23 cellular contexts compared by ENCODE assay signal in the genomic region with DNA sequence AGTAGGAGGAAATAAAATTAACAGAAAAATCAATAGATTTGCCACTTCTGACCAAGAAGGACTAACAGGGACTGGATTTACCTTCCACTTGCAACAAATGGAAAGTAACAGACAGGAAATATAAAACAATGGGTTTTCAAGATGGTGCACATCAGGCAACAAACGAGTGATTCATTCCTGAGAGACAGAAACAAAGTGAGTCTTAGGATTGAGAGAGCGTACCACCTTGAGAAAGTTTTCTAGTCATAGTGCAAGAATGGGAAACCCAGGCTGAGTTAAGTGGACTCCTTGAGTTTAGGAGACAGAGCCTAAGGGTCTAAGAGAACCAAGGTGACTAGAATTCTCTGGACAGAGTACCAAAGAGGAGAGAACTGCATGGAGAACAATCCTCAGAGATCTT.
DNase-seq lines count a peak whose midpoint lies in the region; ATAC-seq, FAIRE-seq and TF ChIP-seq lines count a peak whose summit lies in the region.
"Had no signal": no experiment of that assay in that cellular context is flagged by ENCODE, and none has a peak within 500 bp of the region (broad histone marks: within the 10 kb centered on the region; RNA-seq: fewer than 3 reads in every experiment).

No MANE protein-coding gene starts in this region.

- no peaks in the 10 kb centered on the region for H3K27me3 Mint-ChIP-seq in MCF 10A (ENCODE audit: insufficient read depth, unreplicated experiment)
- H3K27me3 Mint-ChIP-seq in stimulated activated memory B cell treated with anti-CD40 and anti-IgM and Interleukin-4, amounts not matched to agents 10 μg/mL and 1 μg/mL and 100 μg/mL, for 72 hours, result peaks cover 9% of the 10 kb centered on the region
- H3K27me3 Mint-ChIP-seq: CD4-positive, alpha-beta T cell had no signal

- H3K9me1 ChIP-seq in endothelial cell of umbilical vein (replicated peaks; ENCODE audit: control insufficient read depth, extremely low read depth, insufficient read depth, low read length), result no peaks in the 10 kb centered on the region

- H3K27ac Mint-ChIP-seq in MCF 10A (ENCODE audit: low read depth, unreplicated experiment), result no peak overlapping the region
- H3K27ac Mint-ChIP-seq in stimulated activated memory B cell treated with anti-CD40 and anti-IgM and Interleukin-4, amounts not matched to agents 10 μg/mL and 1 μg/mL and 100 μg/mL, for 72 hours, result no peak overlapping the region
- H3K27ac Mint-ChIP-seq: CD4-positive, alpha-beta T cell had no signal

- peaks cover 13% of the 10 kb centered on the region for H3K36me3 Mint-ChIP-seq in MCF 10A (ENCODE audit: insufficient read depth, unreplicated experiment)
- H3K36me3 Mint-ChIP-seq in stimulated activated memory B cell treated with anti-CD40 and anti-IgM and Interleukin-4, amounts not matched to agents 10 μg/mL and 1 μg/mL and 100 μg/mL, for 72 hours, result no peaks in the 10 kb centered on the region

- BruUV-seq in mammary epithelial cell (replicated peaks; lab: Mats Ljungman, UMichigan) (no TSS peak), MCF 10A (replicated peaks; lab: Mats Ljungman, UMichigan) (no TSS peak), endothelial cell of umbilical vein (replicated peaks; lab: Mats Ljungman, UMichigan) (no TSS peak)

- no peaks in the 10 kb centered on the region for H3K27me3 ChIP-seq in mammary epithelial cell (ENCODE audit: insufficient read depth, low read length)
- no peaks in the 10 kb centered on the region for H3K27me3 ChIP-seq in endothelial cell of umbilical vein (ENCODE audit: control insufficient read depth in 2 of 2, insufficient read depth in 2 of 2, low read length in 2 of 2)
- H3K27me3 ChIP-seq in heart right ventricle, result no peaks in the 10 kb centered on the region

- peak; percentile 15 for FAIRE-seq in endothelial cell of umbilical vein (lab: Jason Lieb, UNC)
- FAIRE-seq: A549, D721Med, GM12892, GM18507, HepG2, HTR-8/SVneo had no signal

- ATAC-seq in stimulated activated memory B cell treated with anti-CD40 and anti-IgM and Interleukin-4, amounts not matched to agents 10 μg/mL and 1 μg/mL and 100 μg/mL, for 72 hours, result peak; percentile 39
- ATAC-seq in heart right ventricle (no peak), mucosa of descending colon (no peak), GM19328 (IDR thresholded peaks at IDR 0.05; ENCODE audit: unreplicated experiment) (no peak)
- ATAC-seq: A549, HepG2 had no signal

- peaks cover 3% of the 10 kb centered on the region for H3K9me3 Mint-ChIP-seq in MCF 10A (ENCODE audit: unreplicated experiment)
- H3K9me3 Mint-ChIP-seq in stimulated activated memory B cell treated with anti-CD40 and anti-IgM and Interleukin-4, amounts not matched to agents 10 μg/mL and 1 μg/mL and 100 μg/mL, for 72 hours, result peaks cover under 1% of the 10 kb centered on the region
- H3K9me3 Mint-ChIP-seq: CD4-positive, alpha-beta T cell had no signal

- no peaks in the 10 kb centered on the region for H4K20me1 ChIP-seq in mammary epithelial cell (ENCODE audit: insufficient read depth, low read length)
- H4K20me1 ChIP-seq in endothelial cell of umbilical vein (replicated peaks; ENCODE audit: control insufficient read depth, extremely low read depth, insufficient read depth, low read length), result no peaks in the 10 kb centered on the region

- H3K4me1 Mint-ChIP-seq in MCF 10A (ENCODE audit: insufficient read depth, unreplicated experiment), result peaks cover 13% of the 10 kb centered on the region
- no peaks in the 10 kb centered on the region for H3K4me1 Mint-ChIP-seq in stimulated activated memory B cell treated with anti-CD40 and anti-IgM and Interleukin-4, amounts not matched to agents 10 μg/mL and 1 μg/mL and 100 μg/mL, for 72 hours

- TF ChIP-seq CTCF in mammary epithelial cell (conservative IDR thresholded peaks at IDR 0.05 in 1 of 2, IDR thresholded peaks at IDR 0.05 in 1 of 2; ENCODE audit: extremely low read depth in 1 of 2, insufficient read depth in 1 of 2, low read depth in 1 of 2, low read length in 2 of 2) (no peak), MCF 10A (IDR thresholded peaks at IDR 0.05; ENCODE audit: unreplicated experiment) (no peak), endothelial cell of umbilical vein (IDR thresholded peaks at IDR 0.05; ENCODE audit: extremely low read depth in 1 of 2, insufficient read depth in 1 of 2, low read depth in 1 of 2, low read length in 2 of 2) (no peak), heart right ventricle (IDR thresholded peaks at IDR 0.05) (no peak), mucosa of descending colon (IDR thresholded peaks at IDR 0.05) (no peak)

- H3K4me1 ChIP-seq in mammary epithelial cell (ENCODE audit: insufficient read depth, low read length) (peaks cover 16% of the 10 kb centered on the region), endothelial cell of umbilical vein (ENCODE audit: control insufficient read depth, extremely low read depth, insufficient read depth, low read length) (peaks cover 2% of the 10 kb centered on the region), heart right ventricle (peaks cover 2 to 30% (median 22%) of the 10 kb centered on the region in 9 donors), mucosa of descending colon (ENCODE audit: low read depth) (no peaks in the 10 kb centered on the region)
- H3K4me1 ChIP-seq: HAP-1 had no signal

- 97% methylated on average over 2 of the region's 2 CpGs for WGBS in mammary epithelial cell (ENCODE audit: low coverage, missing lambda C conversion rate)
- WGBS in heart right ventricle, 2 donors, result 83% methylated on average over 2 of the region's 2 CpGs

- intact Hi-C loops in mammary epithelial cell (cut with micrococcal nuclease) (no loop called here), MCF 10A (cut with micrococcal nuclease) (no loop called here), endothelial cell of umbilical vein (cut with micrococcal nuclease) (no loop called here), heart right ventricle (cut with DNase I) (no loop called here), mucosa of descending colon (cut with DNase I, micrococcal nuclease) (no loop called here)

- H3K79me2 ChIP-seq in mammary epithelial cell (ENCODE audit: insufficient read depth, low read length) (no peaks in the 10 kb centered on the region), endothelial cell of umbilical vein (ENCODE audit: control insufficient read depth, insufficient read depth, low read length) (no peaks in the 10 kb centered on the region)

- no peak overlapping the region for H3K27ac ChIP-seq in mammary epithelial cell (ENCODE audit: insufficient read depth, low read depth, low read length)
- no peak overlapping the region for H3K27ac ChIP-seq in endothelial cell of umbilical vein (ENCODE audit: insufficient read depth, low read depth, low read length)
- H3K27ac ChIP-seq in heart right ventricle, result no peak overlapping the region
- H3K27ac ChIP-seq: 22Rv1, A549, C4-2B, HL-60 had no signal

- no peak overlapping the region for H3K4me3 Mint-ChIP-seq in MCF 10A (ENCODE audit: unreplicated experiment)
- no peak overlapping the region for H3K4me3 Mint-ChIP-seq in stimulated activated memory B cell treated with anti-CD40 and anti-IgM and Interleukin-4, amounts not matched to agents 10 μg/mL and 1 μg/mL and 100 μg/mL, for 72 hours
- H3K4me3 Mint-ChIP-seq: CD4-positive, alpha-beta T cell had no signal

- H3K4me3 ChIP-seq in mammary epithelial cell (replicated peaks in 1 of 3; ENCODE audit: insufficient read depth in 1 of 3, low read depth in 2 of 3, low read length in 3 of 3), result no peak overlapping the region
- no peak overlapping the region for H3K4me3 ChIP-seq in endothelial cell of umbilical vein (replicated peaks in 1 of 3; ENCODE audit: insufficient read depth in 1 of 3, low read depth in 1 of 3, low read length in 3 of 3)
- no peak overlapping the region for H3K4me3 ChIP-seq in heart right ventricle
- no peak overlapping the region for H3K4me3 ChIP-seq in mucosa of descending colon
- H3K4me3 ChIP-seq: A549, GM23248, HAP-1 had no signal

- dilution Hi-C loops in mammary epithelial cell (cut with HindIII; ENCODE audit: low sequenced_read_pairs) (no loop called here), endothelial cell of umbilical vein (cut with MboI; ENCODE audit: extremely low pct_ligation_motif_present, low sequenced_read_pairs) (no loop called here)

- H3K4me2 ChIP-seq in mammary epithelial cell (ENCODE audit: insufficient read depth, low read depth, low read length) (no peak overlapping the region), endothelial cell of umbilical vein (ENCODE audit: insufficient read depth, low read length) (no peak overlapping the region)
- H3K4me2 ChIP-seq: A549 had no signal

- CTCF ChIA-PET in mammary epithelial cell (lab: Charles Lee; ENCODE audit: low non-redundant PET), result no interaction called here
- CTCF ChIA-PET in MCF 10A (lab: Yijun Ruan, JAX), result interaction anchor here (1.3 kb wide), 1 partner anchor 685 kb away, joined by 4 read pairs; the partner anchor contains the start of gene STAG1
- CTCF ChIA-PET in endothelial cell of umbilical vein (lab: Charles Lee), result interaction anchor here (0.8 to 5.7 kb wide), 2 partner anchors 285 to 685 kb away, joined by 3 to 62 read pairs; partner anchors contain the start of gene STAG1

- H3K9me3 ChIP-seq in mammary epithelial cell (replicated peaks; ENCODE audit: insufficient read depth, low read length) (no peaks in the 10 kb centered on the region), endothelial cell of umbilical vein (replicated peaks; ENCODE audit: control insufficient read depth, insufficient read depth, low read length) (no peaks in the 10 kb centered on the region), heart right ventricle (peaks cover 0 to 8% (median 0%) of the 10 kb centered on the region in 11 donors), mucosa of descending colon (peaks cover 3% of the 10 kb centered on the region)
- H3K9me3 ChIP-seq: A549, Caco-2, HAP-1 had no signal

- POLR2A ChIA-PET in MCF 10A (lab: Yijun Ruan, JAX), result no interaction called here
- POLR2A ChIA-PET in endothelial cell of umbilical vein (lab: Charles Lee), result no interaction called here

- H3K36me3 ChIP-seq in mammary epithelial cell (ENCODE audit: insufficient read depth, low read length) (no peaks in the 10 kb centered on the region), endothelial cell of umbilical vein (ENCODE audit: control insufficient read depth in 2 of 2, extremely low read depth in 1 of 2, insufficient read depth in 2 of 2, low read length in 2 of 2) (no peaks in the 10 kb centered on the region), heart right ventricle (peaks cover 0 to 35% (median 0%) of the 10 kb centered on the region in 9 donors), mucosa of descending colon (ENCODE audit: low read depth) (no peaks in the 10 kb centered on the region)
- H3K36me3 ChIP-seq: HAP-1 had no signal

- in situ Hi-C loops in mammary epithelial cell (cut with MboI; ENCODE audit: low sequenced_read_pairs in 2 of 2), result loop anchor here in 1 of 2 donors (25.0 kb wide), 1 partner anchor 945 kb away; no protein-coding TSS in a partner anchor

- DNase-seq in mammary epithelial cell (peak; percentile 8), MCF 10A (ENCODE audit: unreplicated experiment) (no peak), M059J (ENCODE audit: low read depth) (peak; percentile 74), endothelial cell of umbilical vein (ENCODE audit: low read depth, low spot score) (peak; percentile 26), heart right ventricle (no peak), mucosa of descending colon (no peak)
- DNase-seq: AML-193; Caco-2; CD4-positive, alpha-beta T cell; GDM1; GM23248 had no signal

- no peak for TF ChIP-seq POLR2A in endothelial cell of umbilical vein (IDR thresholded peaks at IDR 0.05; ENCODE audit: low read depth, low read length)

- H2AFZ ChIP-seq in mammary epithelial cell (ENCODE audit: low read depth, low read length) (no peak overlapping the region), endothelial cell of umbilical vein (ENCODE audit: low read depth, low read length) (no peak overlapping the region)
- H2AFZ ChIP-seq: GM23248 had no signal

- H3K9ac ChIP-seq in mammary epithelial cell (ENCODE audit: insufficient read depth, low read length) (no peak overlapping the region), endothelial cell of umbilical vein (replicated peaks; ENCODE audit: extremely low read depth, insufficient read depth, low read length) (no peak overlapping the region)
- H3K9ac ChIP-seq: GM23248 had no signal

Comparison
In these comparisons a context has a peak if more than half of its experiments do, and no peak if none do; other contexts are left out.
1. DNase-seq: peak in mammary epithelial cell (single experiment), M059J (single experiment) and endothelial cell of umbilical vein (single experiment); none in MCF 10A (single experiment), heart right ventricle (0 of 2) and mucosa of descending colon (0 of 3).